In genomic region chr2:121960251-121960650, GRCh38 we compare ENCODE assay signal across 25 cellular contexts.
DNase-seq lines count a peak whose midpoint lies in the region; ATAC-seq and TF ChIP-seq lines count a peak whose summit lies in the region.
"Had no signal": no experiment of that assay in that cellular context is flagged by ENCODE, and none has a peak within 500 bp of the region (broad histone marks: within the 10 kb centered on the region; RNA-seq: fewer than 3 reads in every experiment).

No MANE protein-coding gene starts in this region.

- intact Hi-C loops in left cardiac atrium (cut with DNase I), result no loop called here

- H3K9me3 Mint-ChIP-seq in osteocyte (ENCODE audit: unreplicated experiment), result no peaks in the 10 kb centered on the region
- H3K9me3 Mint-ChIP-seq: T-helper 1 cell treated with Interleukin-12 subunit alpha and Interleukin-12 subunit beta and Interleukin-4 antibody, amounts not matched to agents 30 μg/mL and 1 μg/mL, for 36 hours had no signal

- no peak overlapping the region for H3K27ac Mint-ChIP-seq in osteocyte (ENCODE audit: unreplicated experiment)
- H3K27ac Mint-ChIP-seq: naive thymus-derived CD4-positive, alpha-beta T cell; T-helper 1 cell treated with Interleukin-12 subunit alpha and Interleukin-12 subunit beta and Interleukin-4 antibody, amounts not matched to agents 30 μg/mL and 1 μg/mL, for 36 hours had no signal

- no peaks in the 10 kb centered on the region for H3K36me3 Mint-ChIP-seq in osteocyte (ENCODE audit: unreplicated experiment)
- H3K36me3 Mint-ChIP-seq: naive thymus-derived CD4-positive, alpha-beta T cell had no signal

- H3K4me3 ChIP-seq in GM12865 (ENCODE audit: low read depth, low read length), result no peak overlapping the region
- H3K4me3 ChIP-seq: A549; BLaER1 treated with 17β-estradiol and CSF1 and Interleukin-3, amounts not matched to agents 10 nM and 100 nM; cardiac muscle cell; ovary; PC-9; SJSA1; testis had no signal

- TF ChIP-seq CTCF in GM12865 (IDR thresholded peaks at IDR 0.05; ENCODE audit: insufficient read depth, low read depth, low read length, missing control alignments) (no peak), osteocyte (IDR thresholded peaks at IDR 0.05) (no peak)

- peak; percentile 61 for DNase-seq in GM12865 (ENCODE audit: low read depth)
- no peak for DNase-seq in osteocyte (ENCODE audit: extremely low spot score, unreplicated experiment)
- DNase-seq in CD1c-positive myeloid dendritic cell (ENCODE audit: extremely low spot score), result no peak
- no peak for DNase-seq in left cardiac atrium
- no peak for DNase-seq in COLO668 (lab: John Stamatoyannopoulos, UW; ENCODE audit: unreplicated experiment)
- DNase-seq: amniotic stem cell; foreskin melanocyte; kidney glomerular epithelial cell; mesendoderm; naive thymus-derived CD4-positive, alpha-beta T cell; NCI-H1417 treated with DMSO at 0.1 percent for 48 hours; NCI-H2171 treated with DMSO at 0.1 percent for 48 hours; NCI-H69; ovary; PC-9; right cardiac atrium; testis had no signal

- ATAC-seq in GM19035 (IDR thresholded peaks at IDR 0.05; ENCODE audit: unreplicated experiment) (peak; percentile 89), HG02798 (IDR thresholded peaks at IDR 0.05; ENCODE audit: poor library complexity, unreplicated experiment) (peak; percentile 92), HG03521 (IDR thresholded peaks at IDR 0.05; ENCODE audit: unreplicated experiment) (peak; percentile 72), left cardiac atrium (no peak)
- ATAC-seq: A549; naive thymus-derived CD4-positive, alpha-beta T cell; right cardiac atrium had no signal

- H3K4me1 Mint-ChIP-seq in osteocyte (ENCODE audit: unreplicated experiment), result no peaks in the 10 kb centered on the region
- H3K4me1 Mint-ChIP-seq: naive thymus-derived CD4-positive, alpha-beta T cell had no signal

- H3K27me3 Mint-ChIP-seq in osteocyte (ENCODE audit: unreplicated experiment), result peaks cover 15% of the 10 kb centered on the region

- no peak overlapping the region for H3K4me3 Mint-ChIP-seq in osteocyte (ENCODE audit: unreplicated experiment)
- H3K4me3 Mint-ChIP-seq: naive thymus-derived CD4-positive, alpha-beta T cell; T-helper 1 cell treated with Interleukin-12 subunit alpha and Interleukin-12 subunit beta and Interleukin-4 antibody, amounts not matched to agents 30 μg/mL and 1 μg/mL, for 36 hours had no signal

Comparison
In these comparisons a context has a peak if more than half of its experiments do, and no peak if none do; other contexts are left out.
1. ATAC-seq: peak in GM19035 (single experiment), HG02798 (single experiment) and HG03521 (single experiment); none in left cardiac atrium (0 of 2).